Comparison of ENCODE assay signal across 10 cellular contexts in the genomic region with DNA sequence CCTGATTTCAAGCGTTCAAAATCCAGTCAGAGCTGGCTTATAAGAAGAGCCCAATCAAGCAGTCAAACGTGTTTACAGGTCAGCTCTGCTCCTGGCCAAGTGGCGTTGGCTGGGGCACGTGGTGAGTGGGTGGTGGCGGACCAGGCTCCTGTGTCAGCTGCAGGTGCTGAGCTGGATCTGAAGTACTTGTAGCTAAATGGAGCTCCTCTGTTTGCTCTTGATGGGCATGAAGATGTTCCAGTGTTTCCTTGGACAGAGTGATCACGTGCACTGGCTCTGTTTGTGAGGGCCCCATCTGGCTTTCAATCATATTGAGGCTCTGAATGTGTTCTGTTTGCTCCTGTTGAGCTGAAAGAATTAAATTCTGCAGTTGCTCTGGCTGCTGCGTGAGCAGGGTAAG. TPM values are rescaled to one million over a fixed set of nuclear protein-coding genes. Genes with fewer than 3 reads are reported as not detected.
DNase-seq lines count a peak whose midpoint lies in the region; ATAC-seq and TF ChIP-seq lines count a peak whose summit lies in the region.
"Had no signal": no experiment of that assay in that cellular context is flagged by ENCODE, and none has a peak within 500 bp of the region (broad histone marks: within the 10 kb centered on the region; RNA-seq: fewer than 3 reads in every experiment).

No MANE protein-coding gene starts in this region.

- no peak overlapping the region for H2BK120ac ChIP-seq in mesenchymal stem cell (ENCODE audit: low read depth, low read length)

- no peak overlapping the region for H2BK5ac ChIP-seq in mesenchymal stem cell (ENCODE audit: low read depth, low read length, poor library complexity, severe bottlenecking)

- H3K79me1 ChIP-seq in mesenchymal stem cell (replicated peaks; ENCODE audit: low read length, poor library complexity, severe bottlenecking), result peaks cover 33% of the 10 kb centered on the region

- no peak overlapping the region for H2AK5ac ChIP-seq in mesenchymal stem cell (ENCODE audit: low read length, severe bottlenecking)

- no peak overlapping the region for H3K4ac ChIP-seq in mesenchymal stem cell (ENCODE audit: low read depth in 1 of 2, low read length in 2 of 2)

- no peak overlapping the region for H3K4me3 ChIP-seq in heart right ventricle
- no peak overlapping the region for H3K4me3 ChIP-seq in mesenchymal stem cell (ENCODE audit: insufficient read depth in 1 of 2, low read depth in 1 of 2, low read length in 2 of 2)
- H3K4me3 ChIP-seq: breast epithelium had no signal

- no peak overlapping the region for H4K8ac ChIP-seq in mesenchymal stem cell (ENCODE audit: low read length)

- H3K4me1 ChIP-seq in heart right ventricle (peaks cover 0 to 12% (median under 1%) of the 10 kb centered on the region in 9 donors), mesenchymal stem cell (ENCODE audit: control insufficient read depth, insufficient read depth, low read depth, low read length) (no peaks in the 10 kb centered on the region)
- H3K4me1 ChIP-seq: breast epithelium had no signal

- H2BK12ac ChIP-seq in mesenchymal stem cell (ENCODE audit: low read length in 2 of 2), result no peak overlapping the region

- ATAC-seq in heart right ventricle (peak in 5 of 8 donors; percentile 33 to 82 (median 72)), HG02763 (IDR thresholded peaks at IDR 0.05; ENCODE audit: unreplicated experiment) (no peak), GM18861 (IDR thresholded peaks at IDR 0.05; ENCODE audit: unreplicated experiment) (no peak)

- 56 to 65% methylated on average over 7 of the region's 7 CpGs for WGBS in heart right ventricle, 2 donors
- 96% methylated on average over 7 of the region's 7 CpGs for WGBS in mesenchymal stem cell

- H3K14ac ChIP-seq in mesenchymal stem cell (ENCODE audit: low read length in 2 of 2), result no peak overlapping the region

- peak overlapping the region in 1 of 10 donors; percentile 24 for H3K27ac ChIP-seq in heart right ventricle
- H3K27ac ChIP-seq in mesenchymal stem cell (ENCODE audit: low read length, poor library complexity, severe bottlenecking), result no peak overlapping the region
- H3K27ac ChIP-seq: breast epithelium had no signal

- H3K27me3 ChIP-seq in heart right ventricle (no peaks in the 10 kb centered on the region), mesenchymal stem cell (ENCODE audit: control insufficient read depth in 1 of 2, insufficient read depth in 1 of 2, low read length in 2 of 2) (no peaks in the 10 kb centered on the region)
- H3K27me3 ChIP-seq: breast epithelium had no signal

- H4K91ac ChIP-seq in mesenchymal stem cell (ENCODE audit: low read length), result no peak overlapping the region

- no peak overlapping the region for H3K9ac ChIP-seq in mesenchymal stem cell (ENCODE audit: low read length)

- no peak overlapping the region for H3K23ac ChIP-seq in mesenchymal stem cell (ENCODE audit: low read length in 2 of 2)

- TF ChIP-seq CTCF in heart right ventricle (IDR thresholded peaks at IDR 0.05), result no peak

- peaks cover 0 to 99% (median 28%) of the 10 kb centered on the region in 9 donors for H3K36me3 ChIP-seq in heart right ventricle
- H3K36me3 ChIP-seq in mesenchymal stem cell (ENCODE audit: control insufficient read depth in 1 of 2, insufficient read depth in 2 of 2, low read depth in 1 of 2, low read length in 2 of 2), result peaks cover 30 to 96% of the 10 kb centered on the region in 2 experiments
- H3K36me3 ChIP-seq: breast epithelium had no signal

- peak; percentile 69 for DNase-seq in NCI-H1092 (lab: John Stamatoyannopoulos, UW)
- peak; percentile 53 for DNase-seq in NCI-H2227 treated with DMSO at 0.1 percent for 48 hours (lab: John Stamatoyannopoulos, UW)
- no peak for DNase-seq in heart right ventricle
- DNase-seq in posterior cingulate gyrus, result peak in 7 of 10 donors; percentile 39 to 93 (median 55)
- no peak for DNase-seq in mesenchymal stem cell
- DNase-seq: activated CD4-positive, alpha-beta T cell treated with anti-CD3 and anti-CD28 coated beads, Interleukin-2, amount 50 U/mL, for 48 hours; HFFc6 had no signal

- no peak overlapping the region for H3K18ac ChIP-seq in mesenchymal stem cell (ENCODE audit: low read depth in 1 of 2, low read length in 2 of 2)

- no peak overlapping the region for H2AFZ ChIP-seq in mesenchymal stem cell (ENCODE audit: low read depth, low read length)

- H2BK15ac ChIP-seq in mesenchymal stem cell (ENCODE audit: low read depth, poor library complexity, severe bottlenecking), result no peak overlapping the region

- intact Hi-C loops in heart right ventricle (cut with DNase I), result no loop called here
- intact Hi-C loops in posterior cingulate gyrus (cut with DNase I), result no loop called here

- no peak overlapping the region for H3K4me2 ChIP-seq in mesenchymal stem cell (ENCODE audit: low read length, poor library complexity, severe bottlenecking)

- H3K9me3 ChIP-seq in heart right ventricle (peaks cover 0 to 5% (median 0%) of the 10 kb centered on the region in 11 donors), mesenchymal stem cell (ENCODE audit: control insufficient read depth, low read length) (no peaks in the 10 kb centered on the region)
- H3K9me3 ChIP-seq: breast epithelium had no signal

RNA-seq across cellular contexts. Expression of a gene that starts 10.2 kb away (rescaled TPM):
- total RNA-seq in heart right ventricle, result 10 to 100 TPM in 2 of 10 donors, 1 to 10 TPM in 8; 2.4 to 11.5 (median 4.9) TPM
- polyA plus RNA-seq in heart right ventricle, result 10 to 100 TPM; 10.2 to 24.0 TPM
- polyA plus RNA-seq in mesenchymal stem cell (2013, experiment 1 of 2), result 25.7 TPM
- 24.6 TPM for polyA plus RNA-seq in mesenchymal stem cell (2013, experiment 2 of 2)

RNA-seq across cellular contexts. Expression of a gene that starts 17.2 kb away (rescaled TPM):
- 1 to 10 TPM; 2.4 to 4.0 (median 3.3) TPM for total RNA-seq in heart right ventricle
- polyA plus RNA-seq in heart right ventricle, result 1 to 10 TPM; 1.1 to 2.3 TPM
- polyA plus RNA-seq in mesenchymal stem cell (2013, experiment 1 of 2), result 3.7 TPM
- polyA plus RNA-seq in mesenchymal stem cell (2013, experiment 2 of 2), result 3.7 TPM

RNA-seq across cellular contexts. Expression of a gene that starts 25.2 kb away (rescaled TPM):
- 1 to 10 TPM; 2.1 to 6.4 (median 3.8) TPM for total RNA-seq in heart right ventricle
- 1 to 10 TPM; 4.8 to 8.9 TPM for polyA plus RNA-seq in heart right ventricle
- 4.7 TPM for polyA plus RNA-seq in mesenchymal stem cell (2013, experiment 1 of 2)
- 5.0 TPM for polyA plus RNA-seq in mesenchymal stem cell (2013, experiment 2 of 2)

RNA-seq across cellular contexts. Expression of a gene that starts 25.3 kb away (rescaled TPM):
- 1 to 10 TPM; 1.4 to 5.2 (median 3.0) TPM for total RNA-seq in heart right ventricle
- 1 to 10 TPM in 1 of 2 donors, under 1 TPM in 1; 0.44 to 2.0 TPM for polyA plus RNA-seq in heart right ventricle
- 0.73 TPM for polyA plus RNA-seq in mesenchymal stem cell (2013, experiment 1 of 2)
- polyA plus RNA-seq in mesenchymal stem cell (2013, experiment 2 of 2), result 0.45 TPM

Comparison
In these comparisons a context has a peak if more than half of its experiments do, and no peak if none do; other contexts are left out.
1. DNase-seq: peak in NCI-H1092 (single experiment), NCI-H2227 treated with DMSO at 0.1 percent for 48 hours (single experiment) and posterior cingulate gyrus (7 of 10); none in heart right ventricle (0 of 2) and mesenchymal stem cell (single experiment).
2. ATAC-seq: peak in heart right ventricle (5 of 8); none in HG02763 (single experiment) and GM18861 (single experiment).